15 cellular contexts compared by ENCODE assay signal in genomic region chr2:212135739-212136138, GRCh38.
A peak's percentile ranks its signal among the peaks of the same experiment; 100 is the strongest.
DNase-seq lines count a peak whose midpoint lies in the region; ATAC-seq and TF ChIP-seq lines count a peak whose summit lies in the region.
"Had no signal": no experiment of that assay in that cellular context is flagged by ENCODE, and none has a peak within 500 bp of the region (broad histone marks: within the 10 kb centered on the region; RNA-seq: fewer than 3 reads in every experiment).

No MANE protein-coding gene starts in this region.

- H3K36me3 Mint-ChIP-seq in activated naive CD4-positive, alpha-beta T cell treated with anti-CD3 and anti-CD28 coated beads, Interleukin-2, amount 50 U/mL, for 72 hours = no peaks in the 10 kb centered on the region
- H3K36me3 Mint-ChIP-seq: natural killer cell had no signal

- TF ChIP-seq CTCF in epithelial cell of esophagus (IDR thresholded peaks at IDR 0.05; ENCODE audit: insufficient read depth, low read depth, low read length, missing control alignments) (no peak), heart right ventricle (IDR thresholded peaks at IDR 0.05) (no peak)

- DNase-seq in DMS 273 (lab: John Stamatoyannopoulos, UW; ENCODE audit: unreplicated experiment) (peak; percentile 99), NCI-H1105 (lab: John Stamatoyannopoulos, UW) (peak; percentile 78), NCI-H69 (lab: John Stamatoyannopoulos, UW) (peak; percentile 98), epithelial cell of esophagus (ENCODE audit: low read depth) (peak; percentile 29), heart right ventricle (no peak)
- no peak for DNase-seq in activated naive CD4-positive, alpha-beta T cell treated with anti-CD3 and anti-CD28 coated beads, Interleukin-2, amount 50 U/mL, for 16 hours
- no peak for DNase-seq in activated naive CD4-positive, alpha-beta T cell treated with Interleukin-2 at 50 U/mL for 16 hours
- DNase-seq in activated naive CD4-positive, alpha-beta T cell treated with anti-CD3 and anti-CD28 coated beads, Interleukin-2, amount 50 U/mL, for 72 hours (ENCODE audit: low spot score in 2 of 2) = no peak
- DNase-seq: foreskin melanocyte, left cardiac atrium, MM.1S, natural killer cell, upper lobe of right lung had no signal

- H3K36me3 ChIP-seq in heart right ventricle = no peaks in the 10 kb centered on the region
- H3K36me3 ChIP-seq: upper lobe of right lung had no signal

- no peaks in the 10 kb centered on the region for H3K4me1 ChIP-seq in heart right ventricle
- H3K4me1 ChIP-seq: upper lobe of right lung had no signal

- no peaks in the 10 kb centered on the region for H3K27me3 ChIP-seq in heart right ventricle
- H3K27me3 ChIP-seq: upper lobe of right lung had no signal

- intact Hi-C loops in heart right ventricle (cut with DNase I) = no loop called here

- no peak overlapping the region for H3K27ac ChIP-seq in heart right ventricle
- H3K27ac ChIP-seq: skin epidermis, upper lobe of right lung had no signal

- 19 to 20% methylated on average over 2 of the region's 2 CpGs for WGBS in heart right ventricle, 2 donors

- no peak for ATAC-seq in heart right ventricle
- ATAC-seq in activated naive CD4-positive, alpha-beta T cell treated with anti-CD3 and anti-CD28 coated beads, Interleukin-2, amount 50 U/mL, for 72 hours = no peak
- ATAC-seq: natural killer cell, upper lobe of right lung had no signal

- peak overlapping the region in 1 of 2 donors; percentile 60 for H3K27ac Mint-ChIP-seq in activated naive CD4-positive, alpha-beta T cell treated with anti-CD3 and anti-CD28 coated beads, Interleukin-2, amount 50 U/mL, for 72 hours
- H3K27ac Mint-ChIP-seq: activated T-helper 2 cell treated with anti-CD3 and anti-CD28 coated beads, Interferon-gamma antibody, Interleukin-2, Interleukin-4, amounts not matched to agents 10 μg/mL and 5 μg/mL and 100 μg/mL, durations not matched to agents 14 hours and 24 hours and 36 hours; natural killer cell had no signal

- no peaks in the 10 kb centered on the region for H3K9me3 ChIP-seq in heart right ventricle
- H3K9me3 ChIP-seq: upper lobe of right lung had no signal

- no peak overlapping the region for H3K4me3 ChIP-seq in epithelial cell of esophagus (ENCODE audit: low read length)
- H3K4me3 ChIP-seq in heart right ventricle = no peak overlapping the region
- H3K4me3 ChIP-seq: skin epidermis, upper lobe of right lung had no signal

- H3K9me3 Mint-ChIP-seq in activated naive CD4-positive, alpha-beta T cell treated with anti-CD3 and anti-CD28 coated beads, Interleukin-2, amount 50 U/mL, for 72 hours = peaks cover 5 to 7% of the 10 kb centered on the region in 2 donors
- H3K9me3 Mint-ChIP-seq: activated T-helper 2 cell treated with anti-CD3 and anti-CD28 coated beads, Interferon-gamma antibody, Interleukin-2, Interleukin-4, amounts not matched to agents 10 μg/mL and 5 μg/mL and 100 μg/mL, durations not matched to agents 14 hours and 24 hours and 36 hours had no signal

Comparison
In these comparisons a context has a peak if more than half of its experiments do, and no peak if none do; other contexts are left out.
1. DNase-seq: peak in DMS 273 (single experiment), NCI-H1105 (single experiment), NCI-H69 (single experiment) and epithelial cell of esophagus (single experiment); none in activated naive CD4-positive, alpha-beta T cell treated with anti-CD3 and anti-CD28 coated beads, Interleukin-2, amount 50 U/mL, for 16 hours (single experiment), activated naive CD4-positive, alpha-beta T cell treated with Interleukin-2 at 50 U/mL for 16 hours (single experiment), heart right ventricle (0 of 2) and activated naive CD4-positive, alpha-beta T cell treated with anti-CD3 and anti-CD28 coated beads, Interleukin-2, amount 50 U/mL, for 72 hours (0 of 2).